8 cellular contexts compared by ENCODE assay signal in the genomic region with DNA sequence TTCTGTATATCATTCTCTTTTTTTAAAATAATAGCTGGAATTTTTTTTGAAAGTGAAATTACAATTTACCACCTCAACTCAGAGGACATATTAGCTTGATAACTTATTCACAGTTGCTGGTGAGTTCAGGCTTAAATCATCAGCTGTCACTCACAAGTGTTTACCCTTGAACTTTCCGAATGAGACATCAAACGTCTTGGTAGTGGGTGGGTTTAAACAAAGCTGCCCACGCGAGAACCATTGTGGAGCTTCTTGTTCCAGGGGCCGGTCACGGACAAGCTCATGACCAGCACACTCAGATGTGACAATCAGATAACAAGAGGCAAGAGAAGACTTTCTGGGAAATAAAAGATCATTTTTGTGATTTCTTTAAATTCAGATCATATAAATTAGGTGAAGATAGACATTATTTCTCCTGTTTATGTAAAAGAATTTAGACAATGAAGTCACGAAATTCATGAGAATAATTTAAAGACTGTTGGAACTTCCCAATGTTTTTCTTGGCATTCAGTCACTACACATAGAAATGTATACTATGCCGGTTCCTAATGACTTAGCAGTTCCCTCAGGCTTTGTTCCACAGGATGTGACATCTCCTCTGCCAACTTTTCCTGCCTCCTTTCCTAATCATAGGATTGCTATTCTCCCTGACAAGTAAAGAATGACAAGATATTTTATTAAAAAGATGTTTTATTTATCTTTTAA. TPM values are rescaled to one million over a fixed set of nuclear protein-coding genes. Genes with fewer than 3 reads are reported as not detected.
DNase-seq lines count a peak whose midpoint lies in the region; ATAC-seq and TF ChIP-seq lines count a peak whose summit lies in the region.

No MANE protein-coding gene starts in this region.

- no peak for TF ChIP-seq POLR2A in thyroid gland (IDR thresholded peaks at IDR 0.05)

- no peaks in the 10 kb centered on the region for H3K27me3 ChIP-seq in kidney epithelial cell (ENCODE audit: control insufficient read depth, insufficient read depth, low read length)
- no peaks in the 10 kb centered on the region for H3K27me3 ChIP-seq in thyroid gland

- no peaks in the 10 kb centered on the region for H3K9me3 ChIP-seq in thyroid gland

- peak; percentile 19 for ATAC-seq in GM18858 (IDR thresholded peaks at IDR 0.05; ENCODE audit: unreplicated experiment)
- ATAC-seq in HG03439 (IDR thresholded peaks at IDR 0.05; ENCODE audit: unreplicated experiment): peak; percentile 48

- intact Hi-C loops in thyroid gland (cut with DNase I): loop anchor here (10.0 kb wide), 1 partner anchor 614 kb away; no protein-coding TSS in a partner anchor

- H3K4me3 ChIP-seq in kidney epithelial cell (ENCODE audit: low read depth, low read length) (no peak overlapping the region), thyroid gland (replicated peaks in 1 of 3) (no peak overlapping the region)

- DNase-seq in A172 (ENCODE audit: low spot score): peak; percentile 91
- DNase-seq in amniotic epithelial cell (ENCODE audit: low read depth): peak; percentile 61
- peak; percentile 26 for DNase-seq in kidney epithelial cell (ENCODE audit: low read depth)
- DNase-seq in thyroid gland: peak; percentile 26 to 35
- DNase-seq in ecto neural progenitor cell (ENCODE audit: low spot score): no peak
- DNase-seq in ureter (ENCODE audit: low spot score): no peak

- no peak for TF ChIP-seq CTCF in kidney epithelial cell (IDR thresholded peaks at IDR 0.05; ENCODE audit: insufficient read depth, low read length, poor library complexity, severe bottlenecking)
- TF ChIP-seq CTCF in thyroid gland (IDR thresholded peaks at IDR 0.05): no peak

- H3K36me3 ChIP-seq in kidney epithelial cell (ENCODE audit: control insufficient read depth, insufficient read depth, low read length): no peaks in the 10 kb centered on the region
- H3K36me3 ChIP-seq in thyroid gland: no peaks in the 10 kb centered on the region

- peaks cover 29 to 39% of the 10 kb centered on the region in 2 donors for H3K4me1 ChIP-seq in thyroid gland

- 15 to 21% methylated on average over 8 of the region's 8 CpGs for WGBS in thyroid gland, 2 donors

- H3K27ac ChIP-seq in thyroid gland: peak overlapping the region in 2 of 3 donors; percentile 29 to 40

RNA-seq across cellular contexts. Expression of a gene that starts 29.3 kb away (rescaled TPM):
- total RNA-seq in A172 (2014; rRNA removed; shearing (Covaris generic)): 14.6 and 26.4 TPM in 2 replicates
- total RNA-seq in kidney epithelial cell: 15.3 and 17.0 TPM in 2 replicates
- total RNA-seq in thyroid gland: 10 to 100 TPM; 46.8 to 74.9 (median 56.5) TPM
- 20.8 TPM for total RNA-seq in ureter

RNA-seq across cellular contexts. Expression of a gene that starts 29.4 kb away (rescaled TPM):
- total RNA-seq in A172 (2014; rRNA removed; shearing (Covaris generic)): 35.8 and 49.2 TPM in 2 replicates
- total RNA-seq in kidney epithelial cell (19.8 and 24.9 TPM in 2 replicates), thyroid gland (10 to 100 TPM; 24.2 to 45.0 (median 37.7) TPM), ureter (35.0 TPM)

Comparison
In these comparisons a context has a peak if more than half of its experiments do, and no peak if none do; other contexts are left out.
1. DNase-seq: peak in A172 (single experiment), amniotic epithelial cell (single experiment), kidney epithelial cell (single experiment) and thyroid gland (2 of 2); none in ecto neural progenitor cell (single experiment) and ureter (single experiment).